In the genomic region with DNA sequence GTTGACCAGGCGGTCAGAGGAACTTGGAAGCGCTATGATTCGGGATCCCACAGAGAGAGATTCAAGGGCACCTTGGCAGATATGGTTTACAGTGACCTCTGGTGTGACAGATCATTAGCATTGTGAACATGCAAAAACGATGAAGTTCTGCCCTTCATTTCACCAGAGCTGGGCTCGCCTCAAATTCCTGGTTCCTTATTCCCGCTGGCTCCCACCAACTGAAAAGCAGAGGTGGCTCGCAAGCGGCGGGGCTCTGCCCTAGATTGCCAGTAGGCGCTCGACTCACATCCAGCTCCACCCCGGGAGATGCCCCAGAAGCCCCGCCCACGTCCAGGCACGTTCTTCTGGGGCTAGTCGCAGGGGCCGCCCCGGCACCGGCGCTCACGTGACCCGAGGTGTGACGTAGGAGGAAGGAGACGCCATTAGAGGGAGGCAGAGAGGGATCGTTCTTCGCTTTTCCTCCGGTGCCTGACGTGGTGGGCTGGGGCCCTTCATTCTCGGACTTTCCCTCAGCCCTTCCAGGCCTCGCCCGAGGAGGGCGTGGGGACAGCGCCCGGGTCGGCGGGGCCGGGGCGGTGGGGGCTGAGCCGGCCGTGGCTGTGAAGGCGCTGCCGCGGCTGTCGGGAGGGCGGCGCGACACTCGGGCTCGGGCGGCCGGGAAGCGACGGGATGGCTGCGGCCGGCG, we compare ENCODE assay signal across 8 cellular contexts. TPM values are rescaled to one million over a fixed set of nuclear protein-coding genes. Genes with fewer than 3 reads are reported as not detected.
DNase-seq lines count a peak whose midpoint lies in the region; ATAC-seq and TF ChIP-seq lines count a peak whose summit lies in the region.

A gene with protein sequence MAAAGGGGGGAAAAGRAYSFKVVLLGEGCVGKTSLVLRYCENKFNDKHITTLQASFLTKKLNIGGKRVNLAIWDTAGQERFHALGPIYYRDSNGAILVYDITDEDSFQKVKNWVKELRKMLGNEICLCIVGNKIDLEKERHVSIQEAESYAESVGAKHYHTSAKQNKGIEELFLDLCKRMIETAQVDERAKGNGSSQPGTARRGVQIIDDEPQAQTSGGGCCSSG (plus strand): TSS at position 403 of the 685 bp plus-strand sequence. CDS start 267 bp downstream, at position 670.

- peak within 1 kb of the TSS; percentile 95 for H3K4me3 Mint-ChIP-seq in T-helper 2 cell treated with Interferon-gamma antibody and Interleukin-4, amounts not matched to agents 5 μg/mL and 100 μg/mL, for 36 hours

- 1% methylated on average over 56 of the region's 56 CpGs for WGBS in right cardiac atrium

- H3K27me3 Mint-ChIP-seq in T-helper 2 cell treated with Interferon-gamma antibody and Interleukin-4, amounts not matched to agents 5 μg/mL and 100 μg/mL, for 36 hours (ENCODE audit: low read depth), result peaks cover 25% of the 10 kb centered on the region

- H3K27me3 ChIP-seq in ascending aorta, result no peaks in the 10 kb centered on the region
- no peaks in the 10 kb centered on the region for H3K27me3 ChIP-seq in right cardiac atrium (ENCODE audit: control insufficient read depth, insufficient read depth)
- H3K27me3 ChIP-seq in vagina, result no peaks in the 10 kb centered on the region

- peaks cover 16% of the 10 kb centered on the region for H3K9me3 Mint-ChIP-seq in T-helper 2 cell treated with Interferon-gamma antibody and Interleukin-4, amounts not matched to agents 5 μg/mL and 100 μg/mL, for 36 hours

- ATAC-seq in GM18502 (IDR thresholded peaks at IDR 0.05; ENCODE audit: poor library complexity, unreplicated experiment), result peak; percentile 96
- peak; percentile 98 for ATAC-seq in HG02970 (IDR thresholded peaks at IDR 0.05; ENCODE audit: low FRiP score, unreplicated experiment)
- peak; percentile 98 to 99 for ATAC-seq in right cardiac atrium

- H3K36me3 ChIP-seq in ascending aorta (peaks cover 0 to 22% of the 10 kb centered on the region in 2 donors), vagina (peaks cover 0 to 4% of the 10 kb centered on the region in 2 donors)

- intact Hi-C loops in ascending aorta (cut with DNase I) (loop anchor here (1.0 to 10.0 kb wide), 6 partner anchors 68 to 1510 kb away; a partner anchor contains a TSS), right cardiac atrium (cut with DNase I) (loop anchor here in 3 of 4 donors (10.0 kb wide), 3 partner anchors 70 to 340 kb away; a partner anchor contains a TSS), vagina (cut with DNase I) (loop anchor here (10.0 kb wide), 1 partner anchor 90 kb away; a partner anchor contains a TSS)

- H3K9me3 ChIP-seq in ascending aorta (peaks cover 0 to 8% of the 10 kb centered on the region in 2 donors), right cardiac atrium (ENCODE audit: control insufficient read depth, low read length) (no peaks in the 10 kb centered on the region), vagina (no peaks in the 10 kb centered on the region)

- H3K27ac Mint-ChIP-seq in T-helper 2 cell treated with Interferon-gamma antibody and Interleukin-4, amounts not matched to agents 5 μg/mL and 100 μg/mL, for 36 hours, result peak within 1 kb of the TSS; percentile 95

- peak in 1 of 2 donors; percentile 91 for TF ChIP-seq POLR2A in vagina (IDR thresholded peaks at IDR 0.05)

- H3K27ac ChIP-seq in ascending aorta (peak within 1 kb of the TSS; percentile 97 to 98), right cardiac atrium (ENCODE audit: low read length) (peak within 1 kb of the TSS; percentile 98), vagina (peak within 1 kb of the TSS; percentile 92)

- peaks cover 41% of the 10 kb centered on the region for H3K36me3 Mint-ChIP-seq in T-helper 2 cell treated with Interferon-gamma antibody and Interleukin-4, amounts not matched to agents 5 μg/mL and 100 μg/mL, for 36 hours (ENCODE audit: low read depth)

- TF ChIP-seq CTCF in ascending aorta (IDR thresholded peaks at IDR 0.05) (peak; percentile 21 to 48 (median 46)), vagina (IDR thresholded peaks at IDR 0.05) (peak in 1 of 3 experiments; percentile 22)

- H3K4me1 Mint-ChIP-seq in T-helper 2 cell treated with Interferon-gamma antibody and Interleukin-4, amounts not matched to agents 5 μg/mL and 100 μg/mL, for 36 hours (ENCODE audit: low read depth), result peaks cover 22% of the 10 kb centered on the region

- H3K4me1 ChIP-seq in ascending aorta (peaks cover 4 to 12% of the 10 kb centered on the region in 2 donors), right cardiac atrium (ENCODE audit: control insufficient read depth, insufficient read depth, low read length) (no peaks in the 10 kb centered on the region), vagina (peaks cover 39% of the 10 kb centered on the region)

- DNase-seq in NCI-H1930 (lab: John Stamatoyannopoulos, UW), result peak; percentile 86 to 92
- peak; percentile 98 for DNase-seq in T-helper 2 cell treated with Interferon-gamma antibody and Interleukin-4, amounts not matched to agents 5 μg/mL and 100 μg/mL, for 36 hours (ENCODE audit: low spot score)
- DNase-seq in ascending aorta (ENCODE audit: low spot score in 2 of 2), result peak; percentile 95 to 99
- peak; percentile 99 to 100 (median 99) for DNase-seq in right cardiac atrium
- DNase-seq in putamen (ENCODE audit: low spot score), result peak; percentile 97
- DNase-seq in vagina (ENCODE audit: extremely low spot score in 2 of 2), result peak; percentile 98 to 99

- peak within 1 kb of the TSS; percentile 91 to 96 for H3K4me3 ChIP-seq in ascending aorta
- peak within 1 kb of the TSS; percentile 92 for H3K4me3 ChIP-seq in right cardiac atrium (ENCODE audit: low read length)
- peak within 1 kb of the TSS; percentile 79 to 87 for H3K4me3 ChIP-seq in vagina

RNA-seq across cellular contexts. Expression of the gene that starts here (rescaled TPM):
- 6.5 TPM for total RNA-seq in ascending aorta
- total RNA-seq in right cardiac atrium, result 100 to 1,000 TPM; 124 to 152 (median 133) TPM
- polyA plus RNA-seq in right cardiac atrium, result 51.1 TPM
- 21.1 TPM for total RNA-seq in vagina

Comparison
In these comparisons a context has a peak if more than half of its experiments do, and no peak if none do; other contexts are left out.
1. Peak in every context shown above with its lines: DNase-seq, ATAC-seq, H3K4me3 ChIP-seq and H3K27ac ChIP-seq.